22 cellular contexts compared by ENCODE assay signal in genomic region chr22:41931701-41932269, GRCh38. TPM values are rescaled to one million over a fixed set of nuclear protein-coding genes. Genes with fewer than 3 reads are reported as not detected.
DNase-seq lines count a peak whose midpoint lies in the region; ATAC-seq and TF ChIP-seq lines count a peak whose summit lies in the region.
"Had no signal": no experiment of that assay in that cellular context is flagged by ENCODE, and none has a peak within 500 bp of the region (broad histone marks: within the 10 kb centered on the region; RNA-seq: fewer than 3 reads in every experiment).

No MANE protein-coding gene starts in this region.

- H3K27me3 ChIP-seq in BLaER1 treated with 17β-estradiol and CSF1 and Interleukin-3, amounts not matched to agents 10 nM and 100 nM, result peaks cover 0 to 44% (median 0%) of the 10 kb centered on the region in 11 experiments; a peak in 6 of 22 replicates
- H3K27me3 ChIP-seq in stomach, result peaks cover 0 to 15% (median under 1%) of the 10 kb centered on the region in 3 donors
- H3K27me3 ChIP-seq: testis had no signal

- H3K36me3 Mint-ChIP-seq in natural killer cell treated with Interleukin-12 subunit alpha and Interleukin-12 subunit beta and Interleukin-15 and Interleukin-18, amount 100 ng/mL, for 72 hours, result no peaks in the 10 kb centered on the region

- no peaks in the 10 kb centered on the region for H3K27me3 Mint-ChIP-seq in natural killer cell treated with Interleukin-12 subunit alpha and Interleukin-12 subunit beta and Interleukin-15 and Interleukin-18, amount 100 ng/mL, for 72 hours

- peak overlapping the region; percentile 26 to 99 (median 86) for H3K4me2 ChIP-seq in BLaER1 treated with 17β-estradiol and CSF1 and Interleukin-3, amounts not matched to agents 10 nM and 100 nM

- no peak for TF ChIP-seq EP300 in stomach (IDR thresholded peaks at IDR 0.05)

- peaks cover 51 to 100% (median 100%) of the 10 kb centered on the region in 10 experiments for H3K4me1 ChIP-seq in BLaER1 treated with 17β-estradiol and CSF1 and Interleukin-3, amounts not matched to agents 10 nM and 100 nM
- H3K4me1 ChIP-seq in stomach, result peaks cover under 1 to 2% (median 2%) of the 10 kb centered on the region in 4 donors
- H3K4me1 ChIP-seq: testis had no signal

- H3K36me3 ChIP-seq in BLaER1 treated with 17β-estradiol and CSF1 and Interleukin-3, amounts not matched to agents 10 nM and 100 nM, result 0 out of 22 replicates have a peak, but pooled peaks cover 0 to under 1% (median 0%) of the 10 kb centered on the region in 11 experiments
- no peaks in the 10 kb centered on the region for H3K36me3 ChIP-seq in stomach
- H3K36me3 ChIP-seq: sigmoid colon had no signal

- peak; percentile 47 for TF ChIP-seq POLR2A in GM18505 (IDR thresholded peaks at IDR 0.05; ENCODE audit: borderline replicate concordance, extremely low read depth, insufficient read depth, insufficient read length)
- TF ChIP-seq POLR2A in erythroblast (IDR thresholded peaks at IDR 0.05; ENCODE audit: low read length), result peak; percentile 14
- TF ChIP-seq POLR2A in stomach (IDR thresholded peaks at IDR 0.05), result no peak

- H3K4me3 Mint-ChIP-seq in natural killer cell treated with Interleukin-12 subunit alpha and Interleukin-12 subunit beta and Interleukin-15 and Interleukin-18, amount 100 ng/mL, for 72 hours, result no peak overlapping the region

- H3K9me3 ChIP-seq in BLaER1 treated with 17β-estradiol and CSF1 and Interleukin-3, amounts not matched to agents 10 nM and 100 nM (replicated peaks in 1 of 11), result no peaks in the 10 kb centered on the region
- H3K9me3 ChIP-seq in stomach, result no peaks in the 10 kb centered on the region
- H3K9me3 ChIP-seq: mucosa of descending colon, sigmoid colon, testis had no signal

- H3K27ac Mint-ChIP-seq in natural killer cell treated with Interleukin-12 subunit alpha and Interleukin-12 subunit beta and Interleukin-15 and Interleukin-18, amount 100 ng/mL, for 72 hours, result no peak overlapping the region

- DNase-seq in NCI-H1436 treated with DMSO at 0.1 percent for 48 hours (lab: John Stamatoyannopoulos, UW) (peak; percentile 26), erythroblast (lab: John Stamatoyannopoulos, UW) (no peak), cerebellar nuclear complex (lab: John Stamatoyannopoulos, UW) (no peak), stomach (no peak)
- no peak for DNase-seq in natural killer cell treated with Interleukin-12 subunit alpha and Interleukin-12 subunit beta and Interleukin-15 and Interleukin-18, amount 100 ng/mL, for 72 hours (ENCODE audit: low spot score)
- DNase-seq in NK-92 treated with Interleukin-12 subunit alpha and Interleukin-12 subunit beta, amount 100 ng/mL, for 24 hours (lab: John Stamatoyannopoulos, UW), result no peak
- DNase-seq: amniotic stem cell; GOT3; Kasumi-1; left cardiac atrium; mucosa of descending colon; sigmoid colon; stimulated activated CD4-positive, alpha-beta T cell treated with anti-CD3 and anti-CD28 coated beads, Interleukin-2, amount 100 ng/mL, for 24 hours; SW 1271; testis; WERI-Rb-1 had no signal

- H3K4me3 ChIP-seq in BLaER1 treated with 17β-estradiol and CSF1 and Interleukin-3, amounts not matched to agents 10 nM and 100 nM, result no peak overlapping the region
- H3K4me3 ChIP-seq in stomach, result no peak overlapping the region
- H3K4me3 ChIP-seq: mucosa of descending colon, sigmoid colon, testis had no signal

- peak overlapping the region in 9 of 11 experiments; percentile 3 to 71 (median 60); a peak in 13 of 22 replicates for H3K9ac ChIP-seq in BLaER1 treated with 17β-estradiol and CSF1 and Interleukin-3, amounts not matched to agents 10 nM and 100 nM

- H3K27ac ChIP-seq in BLaER1 treated with 17β-estradiol and CSF1 and Interleukin-3, amounts not matched to agents 10 nM and 100 nM, result peak overlapping the region in 9 of 11 experiments; percentile 6 to 81 (median 70); a peak in 15 of 22 replicates
- no peak overlapping the region for H3K27ac ChIP-seq in stomach
- H3K27ac ChIP-seq: sigmoid colon, testis, WERI-Rb-1 had no signal

- TF ChIP-seq CTCF in stomach (IDR thresholded peaks at IDR 0.05), result no peak

- peaks cover 0 to 2% of the 10 kb centered on the region in 2 donors for H3K4me1 Mint-ChIP-seq in natural killer cell treated with Interleukin-12 subunit alpha and Interleukin-12 subunit beta and Interleukin-15 and Interleukin-18, amount 100 ng/mL, for 72 hours (ENCODE audit: low read depth in 2 of 2)

- WGBS in stomach, 5 donors, result 65 to 81% (median 73%) methylated on average over 10 of the region's 10 CpGs

- ATAC-seq in GM18505 (IDR thresholded peaks at IDR 0.05; ENCODE audit: unreplicated experiment), result no peak
- no peak for ATAC-seq in natural killer cell treated with Interleukin-12 subunit alpha and Interleukin-12 subunit beta and Interleukin-15 and Interleukin-18, amount 100 ng/mL, for 72 hours
- ATAC-seq: left cardiac atrium, mucosa of descending colon, Panc1 had no signal

- peaks cover 0 to 40% (median 7%) of the 10 kb centered on the region in 11 experiments; a peak in 7 of 22 replicates for H4K20me1 ChIP-seq in BLaER1 treated with 17β-estradiol and CSF1 and Interleukin-3, amounts not matched to agents 10 nM and 100 nM

- no peaks in the 10 kb centered on the region for H3K9me3 Mint-ChIP-seq in natural killer cell treated with Interleukin-12 subunit alpha and Interleukin-12 subunit beta and Interleukin-15 and Interleukin-18, amount 100 ng/mL, for 72 hours

- intact Hi-C loops in stomach (cut with DNase I; ENCODE audit: low total_unique reads), result loop anchor here (10.0 kb wide), 1 partner anchor 177 kb away; no protein-coding TSS in a partner anchor

RNA-seq across cellular contexts. Expression of gene TNFRSF13C, which starts 5.2 kb away (rescaled TPM):
- total RNA-seq in stomach, result under 1 TPM in 2 of 5 donors, not detected in 3; 0.55 to 0.87 TPM
- 1 to 10 TPM in 1 of 3 donors, under 1 TPM in 1, not detected in 1; 0.31 to 1.1 TPM for polyA plus RNA-seq in stomach
- total RNA-seq in natural killer cell treated with Interleukin-12 subunit alpha and Interleukin-12 subunit beta and Interleukin-15 and Interleukin-18, amount 100 ng/mL, for 72 hours, result 1 to 10 TPM in 1 of 2 donors, under 1 TPM in 1; 0.40 to 3.2 TPM
- total RNA-seq: sigmoid colon had no signal

RNA-seq across cellular contexts. Expression of gene CENPM, which starts 15.2 kb away (rescaled TPM):
- total RNA-seq in stomach, result 10 to 100 TPM in 2 of 5 donors, 1 to 10 TPM in 2, not detected in 1; 6.1 to 64.3 (median 11.1) TPM
- 10 to 100 TPM; 15.1 to 22.5 (median 15.8) TPM for polyA plus RNA-seq in stomach
- 100 to 1,000 TPM in 1 of 2 donors, 10 to 100 TPM in 1; 34.7 to 115 TPM for total RNA-seq in natural killer cell treated with Interleukin-12 subunit alpha and Interleukin-12 subunit beta and Interleukin-15 and Interleukin-18, amount 100 ng/mL, for 72 hours

RNA-seq across cellular contexts. Expression of gene SHISA8, which starts 16.9 kb away (rescaled TPM):
- total RNA-seq in stomach, result not detected
- polyA plus RNA-seq in stomach, result under 1 TPM in 1 of 3 donors, not detected in 2; 0.15 TPM
- total RNA-seq in natural killer cell treated with Interleukin-12 subunit alpha and Interleukin-12 subunit beta and Interleukin-15 and Interleukin-18, amount 100 ng/mL, for 72 hours, result not detected
- total RNA-seq: fibroblast of villous mesenchyme, mucosa of descending colon, NCI-H460, osteocyte, sigmoid colon had no signal

RNA-seq across cellular contexts. Expression of gene SEPTIN3, which starts 37.5 kb away (rescaled TPM):
- 1 to 10 TPM in 1 of 5 donors, under 1 TPM in 1, not detected in 3; 0.72 to 1.1 TPM for total RNA-seq in stomach
- polyA plus RNA-seq in stomach, result 1 to 10 TPM in 1 of 3 donors, under 1 TPM in 2; 0.61 to 1.4 (median 0.63) TPM
- total RNA-seq in natural killer cell treated with Interleukin-12 subunit alpha and Interleukin-12 subunit beta and Interleukin-15 and Interleukin-18, amount 100 ng/mL, for 72 hours, result under 1 TPM; 0.14 to 0.25 TPM

Comparison
In these comparisons a context has a peak if more than half of its experiments do, and no peak if none do; other contexts are left out.
1. H3K27ac ChIP-seq: peak in BLaER1 treated with 17β-estradiol and CSF1 and Interleukin-3, amounts not matched to agents 10 nM and 100 nM (9 of 11); none in stomach (0 of 5).
2. POLR2A ChIP-seq: peak in GM18505 (single experiment) and erythroblast (single experiment); none in stomach (0 of 4).